In genomic region chr13:70255406-70255991, GRCh38 we compare ENCODE assay signal across 31 cellular contexts.
DNase-seq lines count a peak whose midpoint lies in the region; ATAC-seq and TF ChIP-seq lines count a peak whose summit lies in the region.
"Had no signal": no experiment of that assay in that cellular context is flagged by ENCODE, and none has a peak within 500 bp of the region (broad histone marks: within the 10 kb centered on the region; RNA-seq: fewer than 3 reads in every experiment).

No MANE protein-coding gene starts in this region.

- no peak overlapping the region for H3K4me3 Mint-ChIP-seq in neural progenitor cell
- H3K4me3 Mint-ChIP-seq: activated CD4-positive, alpha-beta memory T cell treated with anti-CD3 and anti-CD28 coated beads, Interleukin-2, amount 10 ng/mL, durations not matched to agents 7 days and 5 days; activated naive CD4-positive, alpha-beta T cell treated with anti-CD3 and anti-CD28 coated beads, Interleukin-2, amount 50 U/mL, for 24 hours; activated T-helper 1 cell treated with anti-CD3 and anti-CD28 coated beads, Interleukin-12 subunit alpha, Interleukin-12 subunit beta, Interleukin-2, Interleukin-4 antibody, amounts not matched to agents 30 ng/mL and 10 ng/mL and 1 ng/mL, durations not matched to agents 14 hours and 24 hours and 36 hours; natural killer cell had no signal

- no peaks in the 10 kb centered on the region for H3K9me2 ChIP-seq in SU-DHL-6 (replicated peaks; ENCODE audit: insufficient read depth, low read length)

- H3K4me2 ChIP-seq in SU-DHL-6 (ENCODE audit: low read depth, low read length, poor library complexity, severe bottlenecking), result no peak overlapping the region
- H3K4me2 ChIP-seq in neural progenitor cell, result no peak overlapping the region
- H3K4me2 ChIP-seq: hepatocyte, smooth muscle cell had no signal

- H3K4me1 ChIP-seq in neural progenitor cell (no peaks in the 10 kb centered on the region), upper lobe of right lung (no peaks in the 10 kb centered on the region)
- H3K4me1 ChIP-seq: gastroesophageal sphincter had no signal

- no peaks in the 10 kb centered on the region for H3K36me3 Mint-ChIP-seq in neural progenitor cell
- H3K36me3 Mint-ChIP-seq: activated naive CD4-positive, alpha-beta T cell treated with anti-CD3 and anti-CD28 coated beads, Interleukin-2, amount 50 U/mL, for 24 hours had no signal

- intact Hi-C loops in upper lobe of right lung (cut with DNase I), result no loop called here

- H3K9me3 Mint-ChIP-seq in neural progenitor cell, result peaks cover 1% of the 10 kb centered on the region

- no peaks in the 10 kb centered on the region for H3K4me1 Mint-ChIP-seq in neural progenitor cell
- H3K4me1 Mint-ChIP-seq: activated CD4-positive, alpha-beta memory T cell treated with anti-CD3 and anti-CD28 coated beads, Interleukin-2, amount 10 ng/mL, durations not matched to agents 7 days and 5 days; activated naive CD4-positive, alpha-beta T cell treated with anti-CD3 and anti-CD28 coated beads, Interleukin-2, amount 50 U/mL, for 24 hours; natural killer cell had no signal

- peak overlapping the region; percentile 34 for H2AFZ ChIP-seq in SU-DHL-6 (ENCODE audit: low read depth, low read length, severe bottlenecking)
- peak overlapping the region; percentile 26 for H2AFZ ChIP-seq in neural progenitor cell (replicated peaks)
- H2AFZ ChIP-seq: hepatocyte had no signal

- no peaks in the 10 kb centered on the region for H3K27me3 ChIP-seq in SU-DHL-6 (ENCODE audit: low read length)
- no peaks in the 10 kb centered on the region for H3K27me3 ChIP-seq in neural progenitor cell
- no peaks in the 10 kb centered on the region for H3K27me3 ChIP-seq in upper lobe of right lung
- H3K27me3 ChIP-seq: brain microvascular endothelial cell, gastroesophageal sphincter, hepatocyte had no signal

- H3K4me3 ChIP-seq in SU-DHL-6 (ENCODE audit: insufficient read depth, low read length, poor library complexity, severe bottlenecking), result no peak overlapping the region
- no peak overlapping the region for H3K4me3 ChIP-seq in neural progenitor cell
- H3K4me3 ChIP-seq in upper lobe of right lung, result no peak overlapping the region
- H3K4me3 ChIP-seq: gastroesophageal sphincter, hepatocyte, lung, mucosa of descending colon, smooth muscle cell had no signal

- H3F3A ChIP-seq in SU-DHL-6 (ENCODE audit: insufficient read depth), result no peaks in the 10 kb centered on the region
- no peaks in the 10 kb centered on the region for H3F3A ChIP-seq in neural progenitor cell (ENCODE audit: low read depth)

- H3K9me3 ChIP-seq in SU-DHL-6 (ENCODE audit: insufficient read depth, low read length) (no peaks in the 10 kb centered on the region), neural progenitor cell (ENCODE audit: low read depth) (no peaks in the 10 kb centered on the region), upper lobe of right lung (no peaks in the 10 kb centered on the region)
- H3K9me3 ChIP-seq: gastroesophageal sphincter, mucosa of descending colon had no signal

- no peak overlapping the region for H3K27ac Mint-ChIP-seq in neural progenitor cell
- H3K27ac Mint-ChIP-seq: activated CD4-positive, alpha-beta memory T cell treated with anti-CD3 and anti-CD28 coated beads, Interleukin-2, amount 10 ng/mL, durations not matched to agents 7 days and 5 days; activated naive CD4-positive, alpha-beta T cell treated with anti-CD3 and anti-CD28 coated beads, Interleukin-2, amount 50 U/mL, for 24 hours; activated T-helper 1 cell treated with anti-CD3 and anti-CD28 coated beads, Interleukin-12 subunit alpha, Interleukin-12 subunit beta, Interleukin-2, Interleukin-4 antibody, amounts not matched to agents 30 ng/mL and 10 ng/mL and 1 ng/mL, durations not matched to agents 14 hours and 24 hours and 36 hours; natural killer cell had no signal

- H3K9ac ChIP-seq in SU-DHL-6 (ENCODE audit: low read length) (no peak overlapping the region), neural progenitor cell (no peak overlapping the region)

- ATAC-seq in upper lobe of right lung, result peak; percentile 23
- no peak for ATAC-seq in GM19035 (IDR thresholded peaks at IDR 0.05; ENCODE audit: unreplicated experiment)
- ATAC-seq: gastroesophageal sphincter, mucosa of descending colon, natural killer cell, Panc1 had no signal

- no peaks in the 10 kb centered on the region for H4K20me1 ChIP-seq in SU-DHL-6 (ENCODE audit: low read depth, low read length)
- no peaks in the 10 kb centered on the region for H4K20me1 ChIP-seq in neural progenitor cell (ENCODE audit: low read depth)

- no peak for TF ChIP-seq CTCF in SU-DHL-6 (IDR thresholded peaks at IDR 0.05; ENCODE audit: insufficient read depth, low read length, poor library complexity, severe bottlenecking)
- no peak for TF ChIP-seq CTCF in neural progenitor cell (IDR thresholded peaks at IDR 0.05)
- TF ChIP-seq CTCF in upper lobe of right lung (IDR thresholded peaks at IDR 0.05), result no peak

- DNase-seq in NCI-H2171 (lab: John Stamatoyannopoulos, UW) (peak; percentile 93), NCI-H2171 treated with DMSO at 0.1 percent for 48 hours (lab: John Stamatoyannopoulos, UW) (no peak), neural progenitor cell (ENCODE audit: low spot score) (no peak), upper lobe of right lung (no peak), H4 (ENCODE audit: low spot score) (no peak), germinal center (ENCODE audit: low spot score) (no peak)
- DNase-seq: 8988T; activated CD4-positive, alpha-beta memory T cell treated with anti-CD3 and anti-CD28 coated beads, Interleukin-2, amount 10 ng/mL, durations not matched to agents 7 days and 5 days; activated CD4-positive, alpha-beta T cell treated with anti-CD3 and anti-CD28 coated beads for 1 hour; activated CD8-positive, alpha-beta memory T cell treated with anti-CD3 and anti-CD28 coated beads, Interleukin-2, amount 50 U/mL, for 48 hours; amniotic stem cell; brain microvascular endothelial cell; DND-41; mucosa of descending colon; natural killer cell; NCI-H1048; NCI-H187 treated with DMSO at 0.1 percent for 48 hours; retina; SHP77; stimulated activated CD4-positive, alpha-beta T cell treated with anti-CD3 and anti-CD28 coated beads, Interleukin-1b, Interleukin-23, amount 100 ng/mL, for 48 hours; T-helper 2 cell; trophoblast cell had no signal

- no peaks in the 10 kb centered on the region for H3K27me3 Mint-ChIP-seq in neural progenitor cell (ENCODE audit: insufficient read depth, low read depth)
- H3K27me3 Mint-ChIP-seq: activated CD4-positive, alpha-beta memory T cell treated with anti-CD3 and anti-CD28 coated beads, Interleukin-2, amount 10 ng/mL, durations not matched to agents 7 days and 5 days; activated naive CD4-positive, alpha-beta T cell treated with anti-CD3 and anti-CD28 coated beads, Interleukin-2, amount 50 U/mL, for 24 hours had no signal

- H3K79me2 ChIP-seq in SU-DHL-6 (ENCODE audit: insufficient read depth, low read length) (no peaks in the 10 kb centered on the region), neural progenitor cell (ENCODE audit: low read depth) (no peaks in the 10 kb centered on the region)
- H3K79me2 ChIP-seq: hepatocyte had no signal

- no peaks in the 10 kb centered on the region for H3K36me3 ChIP-seq in SU-DHL-6 (ENCODE audit: low read length)
- H3K36me3 ChIP-seq in neural progenitor cell, result no peaks in the 10 kb centered on the region
- no peaks in the 10 kb centered on the region for H3K36me3 ChIP-seq in upper lobe of right lung
- H3K36me3 ChIP-seq: brain microvascular endothelial cell, gastroesophageal sphincter had no signal

- no peak overlapping the region for H3K27ac ChIP-seq in SU-DHL-6 (ENCODE audit: low read depth, low read length)
- H3K27ac ChIP-seq in neural progenitor cell, result no peak overlapping the region
- no peak overlapping the region for H3K27ac ChIP-seq in upper lobe of right lung
- H3K27ac ChIP-seq: brain microvascular endothelial cell, gastroesophageal sphincter, hepatocyte had no signal
